Comparison of ENCODE assay signal across 8 cellular contexts in the genomic region with DNA sequence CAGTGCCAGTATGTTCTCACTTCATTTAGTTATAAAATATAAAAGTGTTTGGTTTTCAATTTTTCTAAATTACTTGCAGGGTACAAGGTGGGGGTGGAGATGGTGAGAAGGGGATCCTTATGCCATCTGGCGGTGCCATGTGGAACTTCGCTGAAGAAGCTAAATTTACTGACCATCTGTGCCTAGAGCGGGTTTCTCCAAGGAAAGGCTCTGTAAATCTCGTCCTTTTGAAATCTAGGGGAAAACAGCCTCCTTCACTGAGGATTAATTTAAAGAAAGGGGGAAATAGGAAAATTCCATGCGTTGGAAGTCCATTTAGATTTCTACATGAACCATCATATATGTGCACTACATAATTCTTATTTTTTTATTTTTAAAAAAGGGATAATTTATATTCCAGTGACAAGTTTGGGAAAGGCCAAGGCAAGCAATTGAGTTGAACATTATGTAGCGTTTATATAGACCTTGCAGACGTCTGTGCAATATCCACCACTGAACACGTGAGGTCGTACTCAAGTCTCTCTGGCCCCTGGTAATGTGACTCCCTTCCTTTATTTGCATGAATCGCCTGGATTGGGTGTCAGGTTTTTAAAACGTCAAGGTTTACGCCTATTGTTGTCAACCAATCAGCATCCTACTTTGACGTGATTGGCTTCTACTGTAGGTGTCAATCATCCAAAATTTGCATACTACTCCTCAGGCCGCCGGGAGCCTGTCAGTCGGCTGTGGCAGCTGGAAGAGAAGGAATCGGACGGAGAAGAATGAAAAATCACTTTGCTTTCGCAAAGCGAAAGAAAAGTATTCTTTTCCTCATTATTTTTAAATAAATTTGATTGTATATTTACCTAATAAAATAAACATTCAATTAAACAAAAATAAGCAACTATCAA.
DNase-seq lines count a peak whose midpoint lies in the region; ATAC-seq and TF ChIP-seq lines count a peak whose summit lies in the region.

No MANE protein-coding gene starts in this region.

- H3K27ac Mint-ChIP-seq in chondrocyte (ENCODE audit: unreplicated experiment), result peak overlapping the region; percentile 90

- POLR2A ChIA-PET in A673 (lab: Charles Lee; ENCODE audit: low non-redundant PET) (no interaction called here), GM10248 (lab: Yijun Ruan, JAX) (no interaction called here), PC-9 (lab: Charles Lee; ENCODE audit: unreplicated experiment) (no interaction called here)

- H4K20me1 ChIP-seq in PC-9 (ENCODE audit: insufficient read depth), result no peaks in the 10 kb centered on the region

- H3K9me3 Mint-ChIP-seq in chondrocyte (ENCODE audit: low read depth), result peaks cover 3% of the 10 kb centered on the region

- H3F3A ChIP-seq in PC-9 (ENCODE audit: insufficient read depth, low read depth), result no peaks in the 10 kb centered on the region; the same call in none of the 2 replicates

- no peak overlapping the region for H3K27ac ChIP-seq in A673 (ENCODE audit: low read depth, low read length, poor library complexity, severe bottlenecking)
- no peak overlapping the region for H3K27ac ChIP-seq in PC-9
- H3K27ac ChIP-seq in upper lobe of right lung, result peak overlapping the region; percentile 38

- peaks cover 1% of the 10 kb centered on the region for H3K36me3 Mint-ChIP-seq in chondrocyte (ENCODE audit: low read depth)

- peaks cover 14% of the 10 kb centered on the region for H3K27me3 Mint-ChIP-seq in chondrocyte (ENCODE audit: low read depth)

- H3K9me2 ChIP-seq in PC-9 (ENCODE audit: insufficient read depth), result no peaks in the 10 kb centered on the region

- CTCF ChIA-PET in A673 (lab: Charles Lee) (interaction anchor here (1.0 to 1.6 kb wide), 5 partner anchors 8 to 595 kb away, joined by 3 to 6 read pairs (median 4); no protein-coding TSS in a partner anchor), GM10248 (lab: Yijun Ruan, JAX) (interaction anchor here (0.6 to 1.8 kb wide), 10 partner anchors 9 to 134 kb away, joined by 3 to 8 read pairs (median 4); no protein-coding TSS in a partner anchor), PC-9 (lab: Charles Lee) (interaction anchor here (0.6 kb wide), 1 partner anchor 593 kb away, joined by 4 read pairs; no protein-coding TSS in a partner anchor)

- H3K4me3 ChIP-seq in A673 (ENCODE audit: low read depth, low read length, poor library complexity, severe bottlenecking) (peak overlapping the region; percentile 55), MG63 (peak overlapping the region; percentile 12; the same call in 1 of the 2 replicates), PC-9 (peak overlapping the region; percentile 46; the same call in 1 of the 2 replicates), upper lobe of right lung (peak overlapping the region; percentile 0)

- H3K4me1 ChIP-seq in A673 (ENCODE audit: insufficient read depth, low read length, poor library complexity, severe bottlenecking) (peaks cover 14% of the 10 kb centered on the region), PC-9 (replicated peaks; ENCODE audit: insufficient read depth) (peaks cover 18% of the 10 kb centered on the region; the same call in 1 of the 2 replicates), upper lobe of right lung (peaks cover 18% of the 10 kb centered on the region)

- no peak overlapping the region for H2AFZ ChIP-seq in PC-9

- H3K4me1 Mint-ChIP-seq in chondrocyte (ENCODE audit: low read depth), result peaks cover 41% of the 10 kb centered on the region

- peak overlapping the region; percentile 35 for H3K4me3 Mint-ChIP-seq in chondrocyte (ENCODE audit: unreplicated experiment)

- H3K36me3 ChIP-seq in A673 (ENCODE audit: insufficient read depth, low read length, poor library complexity, severe bottlenecking) (no peaks in the 10 kb centered on the region), MG63 (no peaks in the 10 kb centered on the region), PC-9 (ENCODE audit: low read depth) (no peaks in the 10 kb centered on the region), upper lobe of right lung (no peaks in the 10 kb centered on the region)

- intact Hi-C loops in A673 (cut with micrococcal nuclease; ENCODE audit: unreplicated experiment), result loop anchor here (10.0 kb wide), 1 partner anchor 510 kb away; no protein-coding TSS in a partner anchor
- intact Hi-C loops in PC-9 (cut with micrococcal nuclease; ENCODE audit: unreplicated experiment), result no loop called here
- intact Hi-C loops in upper lobe of right lung (cut with DNase I), result loop anchor here (5.0 kb wide), 1 partner anchor 463 kb away; no protein-coding TSS in a partner anchor

- ATAC-seq in upper lobe of right lung (peak; percentile 15), GM21737 (IDR thresholded peaks at IDR 0.05; ENCODE audit: unreplicated experiment) (no peak)

- H3K4me2 ChIP-seq in PC-9, result peak overlapping the region; percentile 69

- TF ChIP-seq CTCF in A673 (conservative IDR thresholded peaks at IDR 0.05; ENCODE audit: low read depth, low read length) (peak; percentile 74), GM10248 (IDR thresholded peaks at IDR 0.05; ENCODE audit: control extremely low read depth, extremely low read depth, low read depth, missing control alignments) (peak; percentile 40), PC-9 (conservative IDR thresholded peaks at IDR 0.05) (peak; percentile 86), chondrocyte (IDR thresholded peaks at IDR 0.05) (peak; percentile 97), upper lobe of right lung (IDR thresholded peaks at IDR 0.05) (peak; percentile 67)

- H3K27me3 ChIP-seq in A673 (replicated peaks; ENCODE audit: insufficient read depth, low read depth, low read length, poor library complexity) (peaks cover 16% of the 10 kb centered on the region), MG63 (peaks cover 28% of the 10 kb centered on the region), PC-9 (ENCODE audit: insufficient read depth, low read depth) (peaks cover 40% of the 10 kb centered on the region), upper lobe of right lung (peaks cover 94% of the 10 kb centered on the region)

- H3K9me3 ChIP-seq in A673 (ENCODE audit: low read depth, low read length, poor library complexity, severe bottlenecking), result no peaks in the 10 kb centered on the region
- H3K9me3 ChIP-seq in MG63, result no peaks in the 10 kb centered on the region
- H3K9me3 ChIP-seq in PC-9 (ENCODE audit: insufficient read depth, low read depth), result no peaks in the 10 kb centered on the region
- no peaks in the 10 kb centered on the region for H3K9me3 ChIP-seq in upper lobe of right lung

- no TSS peak for BruUV-seq in A673 (replicated peaks; lab: Mats Ljungman, UMichigan)
- no TSS peak for BruUV-seq in PC-9 (replicated peaks; lab: Mats Ljungman, UMichigan)

- DNase-seq in A673 (ENCODE audit: low spot score) (peak; percentile 99), GM10248 (ENCODE audit: extremely low spot score) (no peak), MG63 (peak; percentile 78), PC-9 (peak in 1 of 2 experiments; percentile 93), chondrocyte (ENCODE audit: low spot score) (no peak), medulla oblongata (ENCODE audit: extremely low spot score) (peak; percentile 91), upper lobe of right lung (no peak)

- H3K79me2 ChIP-seq in PC-9 (ENCODE audit: low read depth), result no peaks in the 10 kb centered on the region

Comparison
In these comparisons a context has a peak if more than half of its experiments do, and no peak if none do; other contexts are left out.
1. DNase-seq: peak in A673 (single experiment), MG63 (single experiment) and medulla oblongata (single experiment); none in GM10248 (single experiment), chondrocyte (single experiment) and upper lobe of right lung (single experiment).
2. H3K4me3 ChIP-seq: peak in every context shown above with its lines; median percentile 55 in A673; 46 in PC-9; 12 in MG63; 0 in upper lobe of right lung.
3. CTCF ChIP-seq: peak in every context shown above with its lines; median percentile 97 in chondrocyte; 86 in PC-9; 74 in A673; 67 in upper lobe of right lung; 40 in GM10248.